12 cellular contexts compared by ENCODE assay signal in genomic region chr1:1310476-1311053, GRCh38. TPM values are rescaled to one million over a fixed set of nuclear protein-coding genes. Genes with fewer than 3 reads are reported as not detected.
DNase-seq lines count a peak whose midpoint lies in the region; ATAC-seq and TF ChIP-seq lines count a peak whose summit lies in the region.
"Had no signal": no experiment of that assay in that cellular context is flagged by ENCODE, and none has a peak within 500 bp of the region (broad histone marks: within the 10 kb centered on the region; RNA-seq: fewer than 3 reads in every experiment).

No MANE protein-coding gene starts in this region.

- CTCF ChIA-PET in CD8-positive, alpha-beta T cell (lab: Charles Lee): interaction anchor here (1.2 kb wide), 1 partner anchor 61 kb away, joined by 3 read pairs; no protein-coding TSS in a partner anchor

- peaks cover 14% of the 10 kb centered on the region for H3K36me3 ChIP-seq in CD8-positive, alpha-beta T cell (ENCODE audit: insufficient read depth, low read length)
- H3K36me3 ChIP-seq in Karpas-422 (ENCODE audit: insufficient read depth, low read length) (peaks cover 11% of the 10 kb centered on the region), neural progenitor cell (no peaks in the 10 kb centered on the region)

- H3K4me3 ChIP-seq in CD8-positive, alpha-beta T cell (ENCODE audit: low read depth, low read length): no peak overlapping the region
- H3K4me3 ChIP-seq in Karpas-422 (ENCODE audit: low read length) (no peak overlapping the region), neural progenitor cell (no peak overlapping the region)

- peak overlapping the region; percentile 73 for H3K4me2 ChIP-seq in Karpas-422 (ENCODE audit: low read depth, low read length, poor library complexity, severe bottlenecking)
- no peak overlapping the region for H3K4me2 ChIP-seq in neural progenitor cell

- no peaks in the 10 kb centered on the region for H3K9me3 Mint-ChIP-seq in CD8-positive, alpha-beta T cell
- H3K9me3 Mint-ChIP-seq in brain (no peaks in the 10 kb centered on the region), neural progenitor cell (no peaks in the 10 kb centered on the region)

- no peaks in the 10 kb centered on the region for H3K9me3 ChIP-seq in CD8-positive, alpha-beta T cell (ENCODE audit: low read length)
- H3K9me3 ChIP-seq in Karpas-422 (ENCODE audit: low read length): no peaks in the 10 kb centered on the region
- no peaks in the 10 kb centered on the region for H3K9me3 ChIP-seq in neural progenitor cell (ENCODE audit: low read depth)
- H3K9me3 ChIP-seq: psoas muscle had no signal

- intact Hi-C loops in CD8-positive, alpha-beta T cell (cut with DNase I, micrococcal nuclease): no loop called here

- no peak overlapping the region for H3K27ac Mint-ChIP-seq in CD8-positive, alpha-beta T cell
- H3K27ac Mint-ChIP-seq in brain (peak overlapping the region in 2 of 5 experiments; percentile 8 to 73), neural progenitor cell (no peak overlapping the region)

- no peak for DNase-seq in CD8-positive, alpha-beta T cell
- no peak for DNase-seq in Karpas-422
- no peak for DNase-seq in neural progenitor cell (ENCODE audit: low spot score)
- no peak for DNase-seq in activated CD8-positive, alpha-beta memory T cell treated with anti-CD3 and anti-CD28 coated beads, Interleukin-2, amount 50 U/mL, for 4 hours
- no peak for DNase-seq in COLO668 (lab: John Stamatoyannopoulos, UW; ENCODE audit: unreplicated experiment)
- DNase-seq: Calu3; mesenchymal stem cell; NCI-H345; psoas muscle; stimulated activated CD4-positive, alpha-beta T cell treated with anti-CD3 and anti-CD28 coated beads, Interleukin-2, amount 100 ng/mL, for 48 hours had no signal

- H3K9ac ChIP-seq in Karpas-422 (ENCODE audit: low read length): peak overlapping the region; percentile 85; the same call in 1 of the 2 replicates
- no peak overlapping the region for H3K9ac ChIP-seq in neural progenitor cell

- ATAC-seq in CD8-positive, alpha-beta T cell: no peak
- ATAC-seq in GM19023 (IDR thresholded peaks at IDR 0.05; ENCODE audit: unreplicated experiment): no peak
- ATAC-seq: psoas muscle had no signal

- peaks cover 16% of the 10 kb centered on the region for H3K4me1 Mint-ChIP-seq in CD8-positive, alpha-beta T cell (ENCODE audit: low read depth)
- peaks cover 12% of the 10 kb centered on the region for H3K4me1 Mint-ChIP-seq in brain
- peaks cover 14% of the 10 kb centered on the region for H3K4me1 Mint-ChIP-seq in neural progenitor cell

- H3K27ac ChIP-seq in CD8-positive, alpha-beta T cell (ENCODE audit: low read depth, low read length): no peak overlapping the region
- H3K27ac ChIP-seq in Karpas-422 (ENCODE audit: low read length) (peak overlapping the region; percentile 48; the same call in 1 of the 2 replicates), neural progenitor cell (no peak overlapping the region)

- H3K79me2 ChIP-seq in Karpas-422 (ENCODE audit: low read length): peaks cover 30% of the 10 kb centered on the region
- H3K79me2 ChIP-seq in neural progenitor cell (ENCODE audit: low read depth): peaks cover 5% of the 10 kb centered on the region

- peaks cover 25% of the 10 kb centered on the region for H3K36me3 Mint-ChIP-seq in CD8-positive, alpha-beta T cell
- peaks cover 4% of the 10 kb centered on the region for H3K36me3 Mint-ChIP-seq in brain
- peaks cover 2% of the 10 kb centered on the region for H3K36me3 Mint-ChIP-seq in neural progenitor cell

- no peaks in the 10 kb centered on the region for H3K27me3 ChIP-seq in CD8-positive, alpha-beta T cell (ENCODE audit: insufficient read depth, low read length)
- H3K27me3 ChIP-seq in Karpas-422 (ENCODE audit: low read length): no peaks in the 10 kb centered on the region
- H3K27me3 ChIP-seq in neural progenitor cell: peaks cover 10% of the 10 kb centered on the region

- peaks cover 16% of the 10 kb centered on the region; the same call in 1 of the 2 replicates for H4K20me1 ChIP-seq in Karpas-422 (ENCODE audit: insufficient read depth, low read depth, low read length)
- H4K20me1 ChIP-seq in neural progenitor cell (ENCODE audit: low read depth): peaks cover 52% of the 10 kb centered on the region

- no peak for TF ChIP-seq CTCF in CD8-positive, alpha-beta T cell (IDR thresholded peaks at IDR 0.05)
- TF ChIP-seq CTCF in brain (conservative IDR thresholded peaks at IDR 0.05) (no peak), neural progenitor cell (IDR thresholded peaks at IDR 0.05) (no peak)

- no peaks in the 10 kb centered on the region for H3K9me2 ChIP-seq in Karpas-422 (replicated peaks; ENCODE audit: insufficient read depth, low read length)

- H2AFZ ChIP-seq in Karpas-422 (ENCODE audit: low read length): no peak overlapping the region
- H2AFZ ChIP-seq in neural progenitor cell (replicated peaks): no peak overlapping the region

- POLR2A ChIA-PET in CD8-positive, alpha-beta T cell (lab: Charles Lee): no interaction called here

- peak overlapping the region; percentile 32 for H3K4me3 Mint-ChIP-seq in CD8-positive, alpha-beta T cell
- H3K4me3 Mint-ChIP-seq in brain (peak overlapping the region; percentile 19 to 80 (median 64)), neural progenitor cell (peak overlapping the region; percentile 74)

- H3K27me3 Mint-ChIP-seq in CD8-positive, alpha-beta T cell (ENCODE audit: low read depth): no peaks in the 10 kb centered on the region
- peaks cover 9% of the 10 kb centered on the region for H3K27me3 Mint-ChIP-seq in brain
- peaks cover 4% of the 10 kb centered on the region for H3K27me3 Mint-ChIP-seq in neural progenitor cell (ENCODE audit: insufficient read depth, low read depth)

- peaks cover 25% of the 10 kb centered on the region for H3K4me1 ChIP-seq in CD8-positive, alpha-beta T cell (ENCODE audit: insufficient read depth, low read length)
- peaks cover 30% of the 10 kb centered on the region for H3K4me1 ChIP-seq in Karpas-422 (ENCODE audit: low read length)
- peaks cover 25% of the 10 kb centered on the region for H3K4me1 ChIP-seq in neural progenitor cell

- peaks cover 13% of the 10 kb centered on the region for H3F3A ChIP-seq in neural progenitor cell (ENCODE audit: low read depth)

RNA-seq across cellular contexts. Expression of gene PUSL1, which starts 2.2 kb away (rescaled TPM):
- total RNA-seq in CD8-positive, alpha-beta T cell: 10 to 100 TPM; 17.1 to 17.5 TPM
- 14.9 and 45.1 TPM in 2 replicates for total RNA-seq in Karpas-422 (2014; rRNA removed; shearing (Covaris generic); ENCODE audit: low replicate concordance)
- 13.6 TPM for polyA plus RNA-seq in brain (ENCODE audit: insufficient read depth, low read depth, low replicate concordance)
- total RNA-seq in neural progenitor cell (ENCODE audit: low replicate concordance): 3.7 and 22.5 TPM in 2 replicates

RNA-seq across cellular contexts. Expression of gene ACAP3, which starts 2.8 kb away (rescaled TPM):
- total RNA-seq in CD8-positive, alpha-beta T cell: 10 to 100 TPM; 46.6 to 47.5 TPM
- 28.1 and 94.6 TPM in 2 replicates for total RNA-seq in Karpas-422 (2014; rRNA removed; shearing (Covaris generic); ENCODE audit: low replicate concordance)
- polyA plus RNA-seq in brain (ENCODE audit: insufficient read depth, low read depth, low replicate concordance): 47.9 TPM
- total RNA-seq in neural progenitor cell (ENCODE audit: low replicate concordance): 10.7 and 24.6 TPM in 2 replicates

RNA-seq across cellular contexts. Expression of gene INTS11, which starts 13.9 kb away (rescaled TPM):
- total RNA-seq in CD8-positive, alpha-beta T cell: 100 to 1,000 TPM; 139 to 156 TPM
- 69.8 and 168 TPM in 2 replicates for total RNA-seq in Karpas-422 (2014; rRNA removed; shearing (Covaris generic); ENCODE audit: low replicate concordance)
- 97.8 TPM for polyA plus RNA-seq in brain (ENCODE audit: insufficient read depth, low read depth, low replicate concordance)
- total RNA-seq in neural progenitor cell (ENCODE audit: low replicate concordance): 62.4 and 116 TPM in 2 replicates

RNA-seq across cellular contexts. Expression of gene CPTP, which starts 14.0 kb away (rescaled TPM):
- total RNA-seq in CD8-positive, alpha-beta T cell: 1 to 10 TPM; 7.3 to 7.9 TPM
- 35.0 and 74.7 TPM in 2 replicates for total RNA-seq in Karpas-422 (2014; rRNA removed; shearing (Covaris generic); ENCODE audit: low replicate concordance)
- polyA plus RNA-seq in brain (ENCODE audit: insufficient read depth, low read depth, low replicate concordance): 28.2 TPM
- total RNA-seq in neural progenitor cell (ENCODE audit: low replicate concordance): 1.0 and 13.5 TPM in 2 replicates

RNA-seq across cellular contexts. Expression of gene TAS1R3, which starts 20.5 kb away (rescaled TPM):
- under 1 TPM; 0.58 to 0.73 TPM for total RNA-seq in CD8-positive, alpha-beta T cell
- total RNA-seq in Karpas-422 (2014; rRNA removed; shearing (Covaris generic); ENCODE audit: low replicate concordance): 49.2 and 82.6 TPM in 2 replicates
- polyA plus RNA-seq in brain (ENCODE audit: insufficient read depth, low read depth, low replicate concordance): 0.24 TPM
- 0.22 TPM in 1 of 2 replicates, not detected in the other for total RNA-seq in neural progenitor cell (ENCODE audit: low replicate concordance)
